ENCODE assay signal across 2 cellular contexts in genomic region chr9:137198748-137199276, GRCh38.
TF ChIP-seq lines count a peak whose summit lies in the region.

No MANE protein-coding gene starts in this region.

TF ChIP-seq in SK-N-SH, 30 proteins besides CTCF, POLR2A, EP300 and RAD21 (continued from another document):
- TF ChIP-seq USF1 (IDR thresholded peaks at IDR 0.05; ENCODE audit: borderline replicate concordance, low read depth) (no peak), RXRA (IDR thresholded peaks at IDR 0.05; ENCODE audit: borderline replicate concordance, low read depth) (no peak), JUND (IDR thresholded peaks at IDR 0.05) (no peak), CHD2 (IDR thresholded peaks at IDR 0.05; ENCODE audit: low read length, partially characterized antibody) (no peak), TEAD4 (IDR thresholded peaks at IDR 0.05; ENCODE audit: borderline replicate concordance, insufficient read depth) (no peak)
- TF ChIP-seq, protein P1, sequence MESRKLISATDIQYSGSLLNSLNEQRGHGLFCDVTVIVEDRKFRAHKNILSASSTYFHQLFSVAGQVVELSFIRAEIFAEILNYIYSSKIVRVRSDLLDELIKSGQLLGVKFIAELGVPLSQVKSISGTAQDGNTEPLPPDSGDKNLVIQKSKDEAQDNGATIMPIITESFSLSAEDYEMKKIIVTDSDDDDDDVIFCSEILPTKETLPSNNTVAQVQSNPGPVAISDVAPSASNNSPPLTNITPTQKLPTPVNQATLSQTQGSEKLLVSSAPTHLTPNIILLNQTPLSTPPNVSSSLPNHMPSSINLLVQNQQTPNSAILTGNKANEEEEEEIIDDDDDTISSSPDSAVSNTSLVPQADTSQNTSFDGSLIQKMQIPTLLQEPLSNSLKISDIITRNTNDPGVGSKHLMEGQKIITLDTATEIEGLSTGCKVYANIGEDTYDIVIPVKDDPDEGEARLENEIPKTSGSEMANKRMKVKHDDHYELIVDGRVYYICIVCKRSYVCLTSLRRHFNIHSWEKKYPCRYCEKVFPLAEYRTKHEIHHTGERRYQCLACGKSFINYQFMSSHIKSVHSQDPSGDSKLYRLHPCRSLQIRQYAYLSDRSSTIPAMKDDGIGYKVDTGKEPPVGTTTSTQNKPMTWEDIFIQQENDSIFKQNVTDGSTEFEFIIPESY (IDR thresholded peaks at IDR 0.05; ENCODE audit: borderline replicate concordance, low read depth): no peak
TF ChIP-seq in SK-N-SH: peak in this region for 0.

TF ChIP-seq in SK-N-SH treated with all-trans-retinoic acid at 6 μM for 48 hours, 23 proteins besides CTCF, POLR2A, EP300 and RAD21 (continued from another document):
- TF ChIP-seq, protein P2, sequence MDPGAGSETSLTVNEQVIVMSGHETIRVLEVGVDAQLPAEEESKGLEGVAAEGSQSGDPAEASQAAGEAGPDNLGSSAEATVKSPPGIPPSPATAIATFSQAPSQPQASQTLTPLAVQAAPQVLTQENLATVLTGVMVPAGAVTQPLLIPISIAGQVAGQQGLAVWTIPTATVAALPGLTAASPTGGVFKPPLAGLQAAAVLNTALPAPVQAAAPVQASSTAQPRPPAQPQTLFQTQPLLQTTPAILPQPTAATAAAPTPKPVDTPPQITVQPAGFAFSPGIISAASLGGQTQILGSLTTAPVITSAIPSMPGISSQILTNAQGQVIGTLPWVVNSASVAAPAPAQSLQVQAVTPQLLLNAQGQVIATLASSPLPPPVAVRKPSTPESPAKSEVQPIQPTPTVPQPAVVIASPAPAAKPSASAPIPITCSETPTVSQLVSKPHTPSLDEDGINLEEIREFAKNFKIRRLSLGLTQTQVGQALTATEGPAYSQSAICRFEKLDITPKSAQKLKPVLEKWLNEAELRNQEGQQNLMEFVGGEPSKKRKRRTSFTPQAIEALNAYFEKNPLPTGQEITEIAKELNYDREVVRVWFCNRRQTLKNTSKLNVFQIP (CRISPR knock-in tag; IDR thresholded peaks at IDR 0.05; ENCODE audit: borderline replicate concordance, low read depth): no peak
- TF ChIP-seq ZNF70 (CRISPR knock-in tag; IDR thresholded peaks at IDR 0.05) (no peak), SNAI2 (CRISPR knock-in tag; IDR thresholded peaks at IDR 0.05) (no peak), ZNF8 (CRISPR knock-in tag; IDR thresholded peaks at IDR 0.05) (no peak), ZNF565 (CRISPR knock-in tag; conservative IDR thresholded peaks at IDR 0.05; ENCODE audit: low read depth) (no peak), TOX (CRISPR knock-in tag; IDR thresholded peaks at IDR 0.05; ENCODE audit: borderline replicate concordance) (no peak)
- TF ChIP-seq, protein P3, sequence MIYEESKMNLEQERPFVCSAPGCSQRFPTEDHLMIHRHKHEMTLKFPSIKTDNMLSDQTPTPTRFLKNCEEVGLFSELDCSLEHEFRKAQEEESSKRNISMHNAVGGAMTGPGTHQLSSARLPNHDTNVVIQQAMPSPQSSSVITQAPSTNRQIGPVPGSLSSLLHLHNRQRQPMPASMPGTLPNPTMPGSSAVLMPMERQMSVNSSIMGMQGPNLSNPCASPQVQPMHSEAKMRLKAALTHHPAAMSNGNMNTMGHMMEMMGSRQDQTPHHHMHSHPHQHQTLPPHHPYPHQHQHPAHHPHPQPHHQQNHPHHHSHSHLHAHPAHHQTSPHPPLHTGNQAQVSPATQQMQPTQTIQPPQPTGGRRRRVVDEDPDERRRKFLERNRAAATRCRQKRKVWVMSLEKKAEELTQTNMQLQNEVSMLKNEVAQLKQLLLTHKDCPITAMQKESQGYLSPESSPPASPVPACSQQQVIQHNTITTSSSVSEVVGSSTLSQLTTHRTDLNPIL (CRISPR knock-in tag; IDR thresholded peaks at IDR 0.05; ENCODE audit: low read depth): no peak
